Comparison of ENCODE assay signal across 1 cellular context in the genomic region with DNA sequence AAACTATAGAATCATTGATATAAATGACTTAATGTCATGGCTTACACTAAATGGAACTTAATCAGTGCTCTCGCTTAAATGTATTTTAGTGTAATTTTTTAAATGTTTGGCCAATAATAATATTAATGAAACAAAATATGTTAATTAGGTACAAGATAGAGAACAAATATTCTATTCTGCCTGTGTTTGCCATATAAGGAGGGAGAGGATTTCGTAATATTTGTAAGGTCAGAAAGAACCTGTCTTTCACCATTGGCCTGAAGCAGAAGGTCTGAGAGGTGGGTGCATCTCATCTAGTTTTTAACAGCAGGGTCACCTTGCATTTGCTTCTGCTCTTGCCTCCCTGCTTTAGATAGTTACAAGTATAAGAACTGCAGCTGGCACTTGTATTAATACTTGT.
TF ChIP-seq lines count a peak whose summit lies in the region.

No MANE protein-coding gene starts in this region.

TF ChIP-seq in K562, 482 proteins besides CTCF, POLR2A, EP300 and RAD21:
- TF ChIP-seq NBN (IDR thresholded peaks at IDR 0.05; ENCODE audit: low read depth), result no peak
- TF ChIP-seq CEBPB (tag; IDR thresholded peaks at IDR 0.05), result peak; percentile 32; the same call in 1 of the 2 replicates
- no peak for TF ChIP-seq CEBPG (CRISPR knock-in tag; IDR thresholded peaks at IDR 0.05)
- 0 out of 4 replicates have a peak, but pooled peaks of 1 of the 2 experiments have one; percentile 7 for TF ChIP-seq CEBPG (tag; conservative IDR thresholded peaks at IDR 0.05 in 1 of 2, IDR thresholded peaks at IDR 0.05 in 1 of 2)
